Comparison of ENCODE assay signal across 8 cellular contexts in genomic region chr15:64911317-64912186, GRCh38. TPM values are rescaled to one million over a fixed set of nuclear protein-coding genes. Genes with fewer than 3 reads are reported as not detected.
DNase-seq lines count a peak whose midpoint lies in the region; ATAC-seq, FAIRE-seq and TF ChIP-seq lines count a peak whose summit lies in the region.

TSS of gene ANKDD1A (plus strand) at chr15:64911902. CDS start at chr15:64911931, 29 bp downstream.

- TF ChIP-seq EP300 in A549 (IDR thresholded peaks at IDR 0.05), result no peak

- H3K4me3 ChIP-seq in A549, result peak within 1 kb of the TSS; percentile 46
- peak within 1 kb of the TSS; percentile 21 to 43 for H3K4me3 ChIP-seq in body of pancreas
- H3K4me3 ChIP-seq in iPS-20b (ENCODE audit: low read length), result peak within 1 kb of the TSS; percentile 76
- H3K4me3 ChIP-seq in skeletal muscle cell (ENCODE audit: low read depth, low read length), result peak within 1 kb of the TSS; percentile 60

- H3K27ac ChIP-seq in A549 (peak within 1 kb of the TSS; percentile 56 to 84), RWPE1 (no peak within 1 kb of the TSS), body of pancreas (no peak within 1 kb of the TSS), iPS-20b (ENCODE audit: low read length) (no peak within 1 kb of the TSS)

- CTCF ChIA-PET in A549 (lab: Yijun Ruan, JAX), result interaction anchor here (0.6 to 1.7 kb wide), 6 partner anchors 9 to 434 kb away, joined by 3 to 10 read pairs (median 3); no protein-coding TSS in a partner anchor
- CTCF ChIA-PET in RWPE1 (lab: Yijun Ruan, JAX), result interaction anchor here (0.6 to 1.4 kb wide), 3 partner anchors 24 to 102 kb away, joined by 3 read pairs; no protein-coding TSS in a partner anchor

- ATAC-seq in A549 (peak; percentile 94 to 97), body of pancreas (peak; percentile 86)

- H3K9ac ChIP-seq in iPS-20b (ENCODE audit: low read depth, low read length), result peak within 1 kb of the TSS; percentile 68; the same call in 1 of the 2 replicates

- H3K9me3 ChIP-seq in A549 (0 out of 3 replicates have a peak, but pooled peaks cover 2% of the 10 kb centered on the region), body of pancreas (no peaks in the 10 kb centered on the region), iPS-20b (ENCODE audit: insufficient read depth, low read depth, low read length) (peaks cover 6% of the 10 kb centered on the region; the same call in 1 of the 2 replicates)

- TF ChIP-seq CTCF in A549 (IDR thresholded peaks at IDR 0.05) (no peak), RWPE1 (conservative IDR thresholded peaks at IDR 0.05; ENCODE audit: low read depth) (no peak), body of pancreas (IDR thresholded peaks at IDR 0.05) (no peak)

- no peak for FAIRE-seq in A549 (lab: Jason Lieb, UNC)

- H3K4me1 ChIP-seq in A549 (peaks cover 6% of the 10 kb centered on the region; the same call in 2 of the 3 replicates), body of pancreas (peaks cover 19% of the 10 kb centered on the region), iPS-20b (ENCODE audit: insufficient read depth, low read length) (peaks cover 13% of the 10 kb centered on the region)

- H3K27me3 ChIP-seq in body of pancreas (no peaks in the 10 kb centered on the region), iPS-20b (ENCODE audit: insufficient read depth, low read length) (peaks cover 54% of the 10 kb centered on the region)

- peak within 1 kb of the TSS; percentile 76 for H3K4me2 ChIP-seq in A549

- POLR2A ChIA-PET in A549 (lab: Yijun Ruan, JAX) (interaction anchor here (2.2 kb wide), 1 partner anchor 70 kb away, joined by 9 read pairs; the partner anchor contains the start of gene PLEKHO2), RWPE1 (lab: Yijun Ruan, JAX; ENCODE audit: low non-redundant PET) (no interaction called here)

- 28% methylated on average over 36 of the region's 72 CpGs for WGBS in A549 (ENCODE audit: missing lambda C conversion rate)
- WGBS in body of pancreas, 2 donors, result 3 to 13% methylated on average over 8 to 50 of the region's 72 CpGs

- TF ChIP-seq POLR2A in A549 (IDR thresholded peaks at IDR 0.05; ENCODE audit: low read length) (peak; percentile 62), GM15510 (IDR thresholded peaks at IDR 0.05; ENCODE audit: borderline replicate concordance, extremely low read depth, insufficient read length) (peak; percentile 28), body of pancreas (IDR thresholded peaks at IDR 0.05) (peak; percentile 26 to 40 (median 36))

- TF ChIP-seq RAD21 in A549 (conservative IDR thresholded peaks at IDR 0.05 in 1 of 2, IDR thresholded peaks at IDR 0.05 in 1 of 2), result peak in 1 of 2 experiments; percentile 16; a peak in 2 of 5 replicates

- DNase-seq in A549 (ENCODE audit: low read depth in 1 of 2, low spot score in 1 of 2) (peak; percentile 70 to 94), HT1080 (ENCODE audit: low read depth) (peak; percentile 56), RWPE1 (ENCODE audit: low spot score) (peak; percentile 76), body of pancreas (peak; percentile 51 to 74 (median 60)), skeletal muscle cell (ENCODE audit: low read depth) (no peak), OCI-M1 (lab: John Stamatoyannopoulos, UW) (no peak)

- H3K36me3 ChIP-seq in body of pancreas (replicated peaks in 1 of 2; ENCODE audit: insufficient read depth in 1 of 2, low read depth in 2 of 2) (no peaks in the 10 kb centered on the region), iPS-20b (ENCODE audit: insufficient read depth, low read depth, low read length) (no peaks in the 10 kb centered on the region)

- intact Hi-C loops in body of pancreas (cut with DNase I), result no loop called here

TF ChIP-seq in A549, 52 proteins besides CTCF, POLR2A, EP300 and RAD21:
- TF ChIP-seq JUN (IDR thresholded peaks at IDR 0.05) (peak in 1 of 2 experiments; percentile 35; a peak in 1 of 5 replicates), PBX3 (IDR thresholded peaks at IDR 0.05) (no peak), MAX (IDR thresholded peaks at IDR 0.05) (peak; percentile 50; the same call in 1 of the 2 replicates)
TF ChIP-seq in A549: peak in this region for 2.

RNA-seq across cellular contexts. Expression of gene ANKDD1A, which starts in this region (rescaled TPM):
- 2.7 and 3.3 TPM in 2 replicates for polyA plus RNA-seq in A549 (2011; rRNA removed)
- 3.8 and 5.4 TPM in 2 replicates for polyA plus RNA-seq in A549 (2012; cell fraction: cytosol; rRNA removed)
- polyA plus RNA-seq in A549 (2012; cell fraction: nucleus; rRNA removed), result 9.0 and 11.5 TPM in 2 replicates
- 2.4 to 2.8 TPM (median 2.7 TPM) in 3 replicates for polyA plus RNA-seq in A549 (2017; fragmentation: RNase III; extraction: RNeasy Plus Mini Kit Qiagen cat#74134 plus additional on column Dnase treatment)
- 5.3 and 6.3 TPM in 2 replicates for polyA minus RNA-seq in A549 (2011; rRNA and poly(A)+ RNA removed)
- 1.4 and 2.0 TPM in 2 replicates for total RNA-seq in HT1080 (2014; rRNA removed; shearing (Covaris generic))
- polyA plus RNA-seq in HT1080 (2015; cell fraction: cytosol; rRNA removed), result 2.9 and 3.7 TPM in 2 replicates
- polyA plus RNA-seq in HT1080 (2015; cell fraction: nucleus; rRNA removed), result 4.0 and 8.4 TPM in 2 replicates
- 10 to 100 TPM in 1 of 2 donors, 1 to 10 TPM in 1; 3.9 to 18.8 TPM for total RNA-seq in body of pancreas

Comparison
In these comparisons a context has a peak if more than half of its experiments do, and no peak if none do; other contexts are left out.
1. DNase-seq: peak in A549 (2 of 2), HT1080 (single experiment), RWPE1 (single experiment) and body of pancreas (4 of 4); none in skeletal muscle cell (single experiment) and OCI-M1 (single experiment).
2. H3K27ac ChIP-seq: peak in A549 (2 of 2); none in RWPE1 (single experiment), body of pancreas (0 of 4) and iPS-20b (single experiment).
3. Peak in every context shown above with its lines, with median percentiles within 50 percentile points of each other: H3K4me3 ChIP-seq and POLR2A ChIP-seq.